21 cellular contexts compared by ENCODE assay signal in the genomic region with DNA sequence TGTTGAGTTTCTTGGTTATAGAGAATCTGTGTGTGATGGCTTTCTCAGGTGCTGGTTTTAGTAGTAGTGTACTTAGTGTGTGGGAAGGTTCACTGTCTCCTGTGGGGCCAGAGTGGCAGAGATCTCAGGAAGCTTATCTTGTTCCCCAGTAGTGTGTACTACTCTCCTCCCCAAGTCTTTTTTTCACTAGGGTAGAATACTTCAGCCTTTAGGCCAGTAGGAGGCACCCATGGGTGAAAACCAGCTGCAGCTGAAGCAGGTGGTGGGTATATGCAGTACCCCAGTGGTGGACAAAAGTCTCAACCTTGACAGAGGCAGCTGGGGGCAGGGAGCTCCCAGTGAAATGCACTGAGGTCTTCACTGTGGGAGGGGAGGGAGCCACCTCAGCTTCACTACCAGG.
"Had no signal": no experiment of that assay in that cellular context is flagged by ENCODE, and none has a peak within 500 bp of the region (broad histone marks: within the 10 kb centered on the region; RNA-seq: fewer than 3 reads in every experiment).

No MANE protein-coding gene starts in this region.

- H2AFZ ChIP-seq: hepatocyte had no signal

- H3K27ac ChIP-seq: adrenal gland, cardiac muscle cell, coronary artery, esophagus squamous epithelium, hepatocyte, neutrophil, right atrium auricular region, skin epidermis had no signal

- DNase-seq: activated CD4-positive, alpha-beta T cell treated with anti-CD3 and anti-CD28 coated beads for 48 hours; activated CD8-positive, alpha-beta T cell treated with anti-CD3 and anti-CD28 coated beads for 36 hours; activated effector memory CD4-positive, alpha-beta T cell treated with Interleukin-2 at 50 U/mL for 16 hours; activated T-cell treated with anti-CD3 and anti-CD28 coated beads, Interleukin-2, amount 50 U/mL, for 4 hours; adrenal gland; esophagus squamous epithelium; mammary epithelial cell; mucosa of descending colon; naive thymus-derived CD8-positive, alpha-beta T cell; stimulated activated CD4-positive, alpha-beta T cell treated with anti-CD3 and anti-CD28 coated beads, Interleukin-4, amount 100 ng/mL, for 24 hours; stimulated activated naive CD4-positive, alpha-beta T cell treated with Interleukin-2 at 50 U/mL for 16 hours; trophoblast cell had no signal

- H3K4me3 Mint-ChIP-seq: activated CD8-positive, alpha-beta T cell treated with anti-CD3 and anti-CD28 coated beads for 36 hours; activated naive CD4-positive, alpha-beta T cell treated with anti-CD3 and anti-CD28 coated beads, Interleukin-2, amount 50 U/mL, for 24 hours; activated T-cell treated with anti-CD3 and anti-CD28 coated beads, Interleukin-2, amount 50 U/mL, for 4 hours; naive thymus-derived CD8-positive, alpha-beta T cell; T-helper 1 cell treated with Interleukin-12 subunit alpha and Interleukin-12 subunit beta and Interleukin-4 antibody, amounts not matched to agents 30 μg/mL and 1 μg/mL, for 36 hours had no signal

- H3K9me3 Mint-ChIP-seq: activated naive CD4-positive, alpha-beta T cell treated with anti-CD3 and anti-CD28 coated beads, Interleukin-2, amount 50 U/mL, for 24 hours had no signal

- ATAC-seq: activated CD8-positive, alpha-beta T cell treated with anti-CD3 and anti-CD28 coated beads for 36 hours; activated T-cell treated with anti-CD3 and anti-CD28 coated beads, Interleukin-2, amount 50 U/mL, for 4 hours; left lobe of liver; mucosa of descending colon; naive thymus-derived CD8-positive, alpha-beta T cell had no signal

- H3K27me3 ChIP-seq: adrenal gland, cardiac muscle cell, esophagus squamous epithelium, hepatocyte, neutrophil, right atrium auricular region had no signal

- H3K4me1 ChIP-seq: adrenal gland had no signal

- H3K79me2 ChIP-seq: hepatocyte had no signal

- H3K27me3 Mint-ChIP-seq: activated CD8-positive, alpha-beta T cell treated with anti-CD3 and anti-CD28 coated beads for 36 hours; activated naive CD4-positive, alpha-beta T cell treated with anti-CD3 and anti-CD28 coated beads, Interleukin-2, amount 50 U/mL, for 24 hours; naive thymus-derived CD8-positive, alpha-beta T cell had no signal

- H3K36me3 ChIP-seq: adrenal gland, neutrophil, right atrium auricular region had no signal

- H3K4me3 ChIP-seq: adrenal gland, cardiac muscle cell, coronary artery, esophagus squamous epithelium, hepatocyte, mucosa of descending colon, right atrium auricular region, skin epidermis had no signal

- H3K4me2 ChIP-seq: hepatocyte had no signal

- H3K9me3 ChIP-seq: adrenal gland, esophagus squamous epithelium, mucosa of descending colon, neutrophil, right atrium auricular region had no signal

- H3K27ac Mint-ChIP-seq: activated CD8-positive, alpha-beta T cell treated with anti-CD3 and anti-CD28 coated beads for 36 hours; activated naive CD4-positive, alpha-beta T cell treated with anti-CD3 and anti-CD28 coated beads, Interleukin-2, amount 50 U/mL, for 24 hours; T-helper 1 cell treated with Interleukin-12 subunit alpha and Interleukin-12 subunit beta and Interleukin-4 antibody, amounts not matched to agents 30 μg/mL and 1 μg/mL, for 36 hours had no signal
